ENCODE assay signal across 8 cellular contexts in genomic region chr3:134794950-134795775, GRCh38. TPM values are rescaled to one million over a fixed set of nuclear protein-coding genes. Genes with fewer than 3 reads are reported as not detected.
DNase-seq lines count a peak whose midpoint lies in the region; ATAC-seq and TF ChIP-seq lines count a peak whose summit lies in the region.

Gene EPHB1, plus strand, starts transcription at chr3:134795260.

- H3K79me2 ChIP-seq in PC-9 (ENCODE audit: low read depth): no peaks in the 10 kb centered on the region

- ATAC-seq in GM21786 (IDR thresholded peaks at IDR 0.05; ENCODE audit: unreplicated experiment) (peak; percentile 76), foreskin keratinocyte (peak; percentile 87)

- H3F3A ChIP-seq in PC-9 (ENCODE audit: insufficient read depth, low read depth): no peaks in the 10 kb centered on the region

- H3K36me3 Mint-ChIP-seq in activated T-helper 2 cell treated with anti-CD3 and anti-CD28 coated beads, Interferon-gamma antibody, Interleukin-2, Interleukin-4, amounts not matched to agents 10 μg/mL and 5 μg/mL and 100 μg/mL, durations not matched to agents 14 hours and 24 hours and 36 hours (ENCODE audit: low read depth): no peaks in the 10 kb centered on the region
- no peaks in the 10 kb centered on the region for H3K36me3 Mint-ChIP-seq in neural crest cell (ENCODE audit: low read depth)

- H3K4me2 ChIP-seq in PC-9: no peak within 1 kb of the TSS

- CTCF ChIA-PET in PC-9 (lab: Charles Lee): no interaction called here

- no peak within 1 kb of the TSS for H3K27ac ChIP-seq in PC-9
- H3K27ac ChIP-seq in foreskin keratinocyte: no peak within 1 kb of the TSS
- H3K27ac ChIP-seq in thymus (ENCODE audit: low read depth): no peak within 1 kb of the TSS

- H3K27me3 ChIP-seq in PC-9 (ENCODE audit: insufficient read depth, low read depth): peaks cover 35% of the 10 kb centered on the region
- peaks cover 55% of the 10 kb centered on the region for H3K27me3 ChIP-seq in foreskin keratinocyte
- peaks cover 42% of the 10 kb centered on the region for H3K27me3 ChIP-seq in thymus (ENCODE audit: control insufficient read depth, insufficient read depth)

- H3K4me3 ChIP-seq in Jurkat, Clone E6-1 (ENCODE audit: low read length): peak within 1 kb of the TSS; percentile 52
- H3K4me3 ChIP-seq in PC-9 (no peak within 1 kb of the TSS), thymus (ENCODE audit: low read length) (peak within 1 kb of the TSS; percentile 36)

- no peaks in the 10 kb centered on the region for H3K9me3 Mint-ChIP-seq in activated T-helper 2 cell treated with anti-CD3 and anti-CD28 coated beads, Interferon-gamma antibody, Interleukin-2, Interleukin-4, amounts not matched to agents 10 μg/mL and 5 μg/mL and 100 μg/mL, durations not matched to agents 14 hours and 24 hours and 36 hours
- H3K9me3 Mint-ChIP-seq in neural crest cell: no peaks in the 10 kb centered on the region

- POLR2A ChIA-PET in PC-9 (lab: Charles Lee; ENCODE audit: unreplicated experiment): no interaction called here

- intact Hi-C loops in PC-9 (cut with micrococcal nuclease; ENCODE audit: unreplicated experiment): loop anchor here (2.0 kb wide), 1 partner anchor 710 kb away; no protein-coding TSS in a partner anchor
- intact Hi-C loops in activated T-helper 2 cell treated with anti-CD3 and anti-CD28 coated beads, Interferon-gamma antibody, Interleukin-2, Interleukin-4, amounts not matched to agents 10 μg/mL and 5 μg/mL and 100 μg/mL, durations not matched to agents 14 hours and 24 hours and 36 hours (cut with micrococcal nuclease): loop anchor here (1.0 to 10.0 kb wide), 4 partner anchors 8 to 1100 kb away; no protein-coding TSS in a partner anchor

- H3K4me1 ChIP-seq in ES-I3 (ENCODE audit: insufficient read depth, low read length): no peaks in the 10 kb centered on the region
- no peaks in the 10 kb centered on the region for H3K4me1 ChIP-seq in PC-9 (replicated peaks; ENCODE audit: insufficient read depth)
- no peaks in the 10 kb centered on the region for H3K4me1 ChIP-seq in foreskin keratinocyte
- H3K4me1 ChIP-seq in thymus (ENCODE audit: control insufficient read depth, insufficient read depth, low read length): peaks cover 3% of the 10 kb centered on the region

- H3K9me3 ChIP-seq in ES-I3 (ENCODE audit: control insufficient read depth, insufficient read depth, low read length) (no peaks in the 10 kb centered on the region), PC-9 (ENCODE audit: insufficient read depth, low read depth) (no peaks in the 10 kb centered on the region), thymus (ENCODE audit: control insufficient read depth) (no peaks in the 10 kb centered on the region)

- 1% methylated on average over 74 of the region's 74 CpGs for WGBS in thymus

- peaks cover 8% of the 10 kb centered on the region for H3K4me1 Mint-ChIP-seq in activated T-helper 2 cell treated with anti-CD3 and anti-CD28 coated beads, Interferon-gamma antibody, Interleukin-2, Interleukin-4, amounts not matched to agents 10 μg/mL and 5 μg/mL and 100 μg/mL, durations not matched to agents 14 hours and 24 hours and 36 hours (ENCODE audit: low read depth)
- peaks cover 13% of the 10 kb centered on the region for H3K4me1 Mint-ChIP-seq in neural crest cell

- BruUV-seq in PC-9 (replicated peaks; lab: Mats Ljungman, UMichigan): no TSS peak

- H3K9me2 ChIP-seq in PC-9 (ENCODE audit: insufficient read depth): no peaks in the 10 kb centered on the region

- H3K4me3 Mint-ChIP-seq in activated T-helper 2 cell treated with anti-CD3 and anti-CD28 coated beads, Interferon-gamma antibody, Interleukin-2, Interleukin-4, amounts not matched to agents 10 μg/mL and 5 μg/mL and 100 μg/mL, durations not matched to agents 14 hours and 24 hours and 36 hours (ENCODE audit: low read depth): peak within 1 kb of the TSS; percentile 81
- H3K4me3 Mint-ChIP-seq in neural crest cell: peak within 1 kb of the TSS; percentile 100

- peak within 1 kb of the TSS; percentile 46 for H3K27ac Mint-ChIP-seq in activated T-helper 2 cell treated with anti-CD3 and anti-CD28 coated beads, Interferon-gamma antibody, Interleukin-2, Interleukin-4, amounts not matched to agents 10 μg/mL and 5 μg/mL and 100 μg/mL, durations not matched to agents 14 hours and 24 hours and 36 hours
- H3K27ac Mint-ChIP-seq in neural crest cell (ENCODE audit: unreplicated experiment): peak within 1 kb of the TSS; percentile 75

- peak; percentile 86 for DNase-seq in Jurkat, Clone E6-1 (ENCODE audit: low read depth, low spot score)
- DNase-seq in PC-9 (peak in 1 of 2 experiments; percentile 60), foreskin keratinocyte (peak; percentile 75 to 86), neural crest cell (ENCODE audit: low read depth, low spot score) (peak; percentile 88)
- DNase-seq in activated T-helper 2 cell treated with anti-CD3 and anti-CD28 coated beads, Interferon-gamma antibody, Interleukin-2, Interleukin-4, amounts not matched to agents 10 μg/mL and 5 μg/mL and 100 μg/mL, durations not matched to agents 14 hours and 24 hours and 36 hours (ENCODE audit: low spot score): peak; percentile 63

- no peaks in the 10 kb centered on the region for H3K36me3 ChIP-seq in ES-I3 (ENCODE audit: insufficient read depth, low read length)
- no peaks in the 10 kb centered on the region for H3K36me3 ChIP-seq in PC-9 (ENCODE audit: low read depth)
- no peaks in the 10 kb centered on the region for H3K36me3 ChIP-seq in thymus (ENCODE audit: control insufficient read depth, insufficient read depth)

- TF ChIP-seq CTCF in PC-9 (conservative IDR thresholded peaks at IDR 0.05): peak; percentile 78
- peak; percentile 94 for TF ChIP-seq CTCF in foreskin keratinocyte (conservative IDR thresholded peaks at IDR 0.05)
- TF ChIP-seq CTCF in neural crest cell (conservative IDR thresholded peaks at IDR 0.05): peak; percentile 98

- H3K9ac ChIP-seq in ES-I3 (ENCODE audit: low read depth, low read length): peak within 1 kb of the TSS; percentile 61

- no peak within 1 kb of the TSS for H2AFZ ChIP-seq in PC-9

- H4K20me1 ChIP-seq in PC-9 (ENCODE audit: insufficient read depth): no peaks in the 10 kb centered on the region

- peaks cover 54% of the 10 kb centered on the region for H3K27me3 Mint-ChIP-seq in activated T-helper 2 cell treated with anti-CD3 and anti-CD28 coated beads, Interferon-gamma antibody, Interleukin-2, Interleukin-4, amounts not matched to agents 10 μg/mL and 5 μg/mL and 100 μg/mL, durations not matched to agents 14 hours and 24 hours and 36 hours (ENCODE audit: low read depth)
- peaks cover 50% of the 10 kb centered on the region for H3K27me3 Mint-ChIP-seq in neural crest cell (ENCODE audit: low read depth)

RNA-seq across cellular contexts. Expression of gene EPHB1, which starts in this region (rescaled TPM):
- polyA plus RNA-seq in Jurkat, Clone E6-1 (2012; ENCODE audit: insufficient read depth, insufficient read length): 3.8 TPM
- total RNA-seq in PC-9 (2021): 0.15 TPM in 1 of 2 replicates, not detected in the other
- 0.71 and 1.5 TPM in 2 replicates for total RNA-seq in activated T-helper 2 cell treated with anti-CD3 and anti-CD28 coated beads, Interferon-gamma antibody, Interleukin-2, Interleukin-4, amounts not matched to agents 10 μg/mL and 5 μg/mL and 100 μg/mL, durations not matched to agents 14 hours and 24 hours and 36 hours
- 0.07 and 0.17 TPM in 2 replicates for total RNA-seq in foreskin keratinocyte
- polyA plus RNA-seq in foreskin keratinocyte: 0.04 and 0.06 TPM in 2 replicates
- total RNA-seq in neural crest cell: 12.5 and 13.7 TPM in 2 replicates
- polyA plus RNA-seq in thymus: 0.46 TPM

Comparison
In these comparisons a context has a peak if more than half of its experiments do, and no peak if none do; other contexts are left out.
1. Peak in DNase-seq and ATAC-seq in foreskin keratinocyte; RNA of the gene not detected or under 1 TPM.